ENCODE assay signal across 8 cellular contexts in the genomic region with DNA sequence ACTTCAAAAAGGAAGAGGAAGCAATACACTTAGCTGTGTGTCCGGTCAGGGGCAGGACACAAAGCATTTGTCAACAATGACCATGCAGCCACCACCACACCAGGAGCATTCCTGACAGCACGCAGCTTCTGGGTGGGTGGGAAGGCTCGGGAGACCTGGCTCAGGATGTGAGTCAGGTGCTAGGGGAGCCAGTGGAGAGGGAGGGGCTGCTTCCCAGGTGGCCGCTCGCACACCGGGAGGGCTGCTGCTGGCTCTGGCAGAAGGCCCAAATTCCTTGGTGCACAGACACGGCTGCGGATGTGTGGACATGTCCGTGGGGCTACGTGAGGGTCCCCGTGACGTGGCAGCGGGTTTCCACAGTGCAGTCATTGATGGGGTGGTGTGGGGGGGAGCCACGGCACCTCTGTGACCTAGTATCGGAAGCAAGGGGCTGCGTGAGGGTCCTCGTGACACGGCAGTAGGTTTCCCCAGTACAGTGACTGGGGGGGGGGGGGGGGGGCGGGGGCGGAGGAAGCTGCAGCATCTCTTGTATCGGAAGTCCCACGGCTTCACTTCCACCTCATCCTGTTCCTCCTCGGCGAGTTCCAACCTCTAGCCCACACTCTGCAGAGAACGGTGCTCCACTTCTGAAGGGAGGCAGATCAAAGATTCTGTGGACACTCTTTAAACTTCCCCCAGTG.
DNase-seq lines count a peak whose midpoint lies in the region; ATAC-seq, FAIRE-seq and TF ChIP-seq lines count a peak whose summit lies in the region.

No MANE protein-coding gene starts in this region.

- FAIRE-seq in H1 (lab: Jason Lieb, UNC) = no peak
- no peak for FAIRE-seq in pancreas (lab: Jason Lieb, UNC)

- H2AK5ac ChIP-seq in H1 (ENCODE audit: low read depth, low read length) = no peak overlapping the region

- H3K36me3 ChIP-seq in RWPE2 (ENCODE audit: low read depth) = peaks cover 13% of the 10 kb centered on the region
- H3K36me3 ChIP-seq in H1 (ENCODE audit: control insufficient read depth in 2 of 4, insufficient read depth in 4 of 4, low read length in 3 of 4) = no peaks in the 10 kb centered on the region
- H3K36me3 ChIP-seq in pancreas = no peaks in the 10 kb centered on the region
- no peaks in the 10 kb centered on the region; the same call in 1 of the 2 replicates for H3K36me3 ChIP-seq in HAP-1 (replicated peaks)

- no peaks in the 10 kb centered on the region for H3K27me3 ChIP-seq in RWPE2 (ENCODE audit: insufficient read depth, poor library complexity, severe bottlenecking)
- H3K27me3 ChIP-seq in H1 (replicated peaks in 1 of 4; ENCODE audit: control insufficient read depth in 3 of 4, extremely low read depth in 1 of 4, insufficient read depth in 3 of 4, low read length in 3 of 4) = no peaks in the 10 kb centered on the region
- no peaks in the 10 kb centered on the region for H3K27me3 ChIP-seq in pancreas
- no peaks in the 10 kb centered on the region for H3K27me3 ChIP-seq in HAP-1 (ENCODE audit: low read depth)

- H3K9me3 ChIP-seq in RWPE2 (ENCODE audit: severe bottlenecking) = no peaks in the 10 kb centered on the region
- no peaks in the 10 kb centered on the region for H3K9me3 ChIP-seq in H1 (ENCODE audit: insufficient read depth in 2 of 2, low read depth in 1 of 2, low read length in 1 of 2)
- no peaks in the 10 kb centered on the region for H3K9me3 ChIP-seq in pancreas
- no peaks in the 10 kb centered on the region for H3K9me3 ChIP-seq in HAP-1

- TF ChIP-seq POLR2A in H1 (IDR thresholded peaks at IDR 0.05; ENCODE audit: control extremely low read depth in 1 of 2, low read depth in 2 of 2, low read length in 2 of 2) = no peak

- peaks cover 31 to 52% of the 10 kb centered on the region in 2 experiments for H4K20me1 ChIP-seq in H1 (replicated peaks in 1 of 2; ENCODE audit: control insufficient read depth in 1 of 2, insufficient read depth in 2 of 2, low read length in 2 of 2)

- POLR2A ChIA-PET in H1 (lab: Charles Lee; ENCODE audit: partially characterized antibody) = interaction anchor here (0.9 to 1.4 kb wide), 2 partner anchors 161 to 178 kb away, joined by 3 to 4 read pairs; a partner anchor contains a TSS

- peaks cover 21% of the 10 kb centered on the region for H3K79me1 ChIP-seq in H1 (ENCODE audit: low read depth, low read length)

- peaks cover 3 to 99% of the 10 kb centered on the region in 2 experiments for H3K79me2 ChIP-seq in H1 (ENCODE audit: control insufficient read depth in 1 of 2, insufficient read depth in 2 of 2, low read length in 2 of 2)

- in situ Hi-C loops in HAP-1 (cut with MboI; ENCODE audit: low sequenced_read_pairs) = no loop called here

- H2AFZ ChIP-seq in H1 (ENCODE audit: low read length) = no peak overlapping the region

- CTCF ChIA-PET in H1 (lab: Charles Lee; ENCODE audit: partially characterized antibody) = interaction anchor here (0.7 to 1.3 kb wide), 3 partner anchors 22 to 44 kb away, joined by 3 to 4 read pairs (median 3); no protein-coding TSS in a partner anchor

- no peak overlapping the region for H4K91ac ChIP-seq in H1 (replicated peaks; ENCODE audit: insufficient read length, low read length)

- H2BK120ac ChIP-seq in H1 (replicated peaks; ENCODE audit: low read depth, low read length) = no peak overlapping the region

- peak overlapping the region; percentile 73 for H3K27ac ChIP-seq in RWPE2 (ENCODE audit: poor library complexity, severe bottlenecking)
- H3K27ac ChIP-seq in H1 (ENCODE audit: low read depth, low read length) = no peak overlapping the region
- H3K27ac ChIP-seq in pancreas = peak overlapping the region in 3 of 4 donors; percentile 33 to 42 (median 36)

- no peak for TF ChIP-seq CTCF in RWPE2 (IDR thresholded peaks at IDR 0.05; ENCODE audit: poor library complexity, severe bottlenecking)
- no peak for TF ChIP-seq CTCF in H1 (IDR thresholded peaks at IDR 0.05; ENCODE audit: control extremely low read depth in 1 of 3, insufficient read depth in 1 of 3, low read depth in 1 of 3, low read length in 3 of 3)
- TF ChIP-seq CTCF in pancreas (IDR thresholded peaks at IDR 0.05) = no peak

- no peak overlapping the region for H3K4me2 ChIP-seq in H1 (ENCODE audit: insufficient read depth in 1 of 2, low read depth in 2 of 2, low read length in 2 of 2)

- ATAC-seq in RWPE2 (ENCODE audit: low read depth) (peak; percentile 89), pancreas (peak; percentile 26 to 56 (median 46)), GM21367 (IDR thresholded peaks at IDR 0.05; ENCODE audit: unreplicated experiment) (no peak), HG02623 (IDR thresholded peaks at IDR 0.05; ENCODE audit: unreplicated experiment) (no peak)

- no peak overlapping the region for H3K14ac ChIP-seq in H1 (ENCODE audit: insufficient read length)

- no peak for TF ChIP-seq EP300 in H1 (IDR thresholded peaks at IDR 0.05; ENCODE audit: borderline replicate concordance in 1 of 2, low read depth in 2 of 2, low read length in 2 of 2)

- no peak overlapping the region for H3K56ac ChIP-seq in H1 (replicated peaks; ENCODE audit: insufficient read length, low read depth, low read length)

- H3K23ac ChIP-seq in H1 (ENCODE audit: insufficient read length) = no peak overlapping the region

- no peak overlapping the region for H4K8ac ChIP-seq in H1 (ENCODE audit: extremely low read depth, insufficient read depth, low read length)

- H2BK12ac ChIP-seq in H1 (ENCODE audit: low read depth, low read length) = no peak overlapping the region

- peaks cover 60% of the 10 kb centered on the region for H3K4me1 ChIP-seq in RWPE2 (ENCODE audit: insufficient read depth, poor library complexity, severe bottlenecking)
- H3K4me1 ChIP-seq in H1 (replicated peaks in 1 of 4; ENCODE audit: control insufficient read depth in 3 of 4, insufficient read depth in 4 of 4, low read length in 3 of 4) = peaks cover 5 to 27% (median 17%) of the 10 kb centered on the region in 4 experiments
- peaks cover 5 to 29% (median 8%) of the 10 kb centered on the region in 3 donors for H3K4me1 ChIP-seq in pancreas
- peaks cover 34% of the 10 kb centered on the region for H3K4me1 ChIP-seq in HAP-1

- no peak overlapping the region for H3K18ac ChIP-seq in H1 (ENCODE audit: extremely low read depth, low read length)

- no peak overlapping the region for H3K4ac ChIP-seq in H1 (replicated peaks; ENCODE audit: insufficient read length, low read depth, low read length)

- no peaks in the 10 kb centered on the region; the same call in 1 of the 2 replicates for H3K23me2 ChIP-seq in H1 (ENCODE audit: low read depth, low read length)

- DNase-seq in H4 (ENCODE audit: low spot score) (peak; percentile 80), RWPE2 (ENCODE audit: low spot score) (peak; percentile 97), H1 (ENCODE audit: low read depth in 1 of 2, low spot score in 2 of 2) (no peak), pancreas (peak; percentile 63 to 83 (median 69)), HAP-1 (ENCODE audit: low spot score in 2 of 2) (no peak), NCI-H748 treated with DMSO at 0.1 percent for 48 hours (lab: John Stamatoyannopoulos, UW) (no peak)

- no peak overlapping the region for H2BK20ac ChIP-seq in H1 (ENCODE audit: low read length)

- 93% methylated on average over 19 of the region's 25 CpGs; no CpG with 5 or more reads in 1 of the 2 experiments for WGBS in H1 (ENCODE audit: extremely low coverage in 1 of 2, insufficient coverage in 1 of 2, insufficient read length in 1 of 2, insufficient replicate concordance in 2 of 2, low coverage in 1 of 2, low lambda C conversion rate in 2 of 2, missing lambda C conversion rate in 1 of 2), 2 experiments
- 35 to 41% methylated on average over 23 of the region's 25 CpGs for WGBS in pancreas, 2 donors

- H3K4me3 ChIP-seq in RWPE2 (ENCODE audit: severe bottlenecking) (no peak overlapping the region), H1 (ENCODE audit: extremely low read depth in 1 of 4, insufficient read depth in 2 of 4, low read depth in 3 of 4, low read length in 4 of 4) (no peak overlapping the region), pancreas (no peak overlapping the region), HAP-1 (no peak overlapping the region)

- no peak overlapping the region for H3K9ac ChIP-seq in H1 (replicated peaks in 1 of 4; ENCODE audit: extremely low read depth in 1 of 4, low read depth in 3 of 4, low read length in 3 of 4)

- intact Hi-C loops in pancreas (cut with DNase I) = loop anchor here in 1 of 3 donors (10.0 kb wide), 1 partner anchor 174 kb away; a partner anchor contains a TSS

- H2BK5ac ChIP-seq in H1 (ENCODE audit: low read depth, low read length) = peak overlapping the region; percentile 60; the same call in 1 of the 2 replicates

- no peak overlapping the region for H4K5ac ChIP-seq in H1 (ENCODE audit: insufficient read length, low read depth, low read length)

- no peak for TF ChIP-seq RAD21 in H1 (IDR thresholded peaks at IDR 0.05 in 1 of 2, conservative IDR thresholded peaks at IDR 0.05 in 1 of 2; ENCODE audit: low read depth in 2 of 2, low read length in 2 of 2)

- H2BK15ac ChIP-seq in H1 (ENCODE audit: low read length) = no peak overlapping the region

TF ChIP-seq in H1, 55 proteins besides CTCF, POLR2A, EP300 and RAD21:
- TF ChIP-seq, protein P1, sequence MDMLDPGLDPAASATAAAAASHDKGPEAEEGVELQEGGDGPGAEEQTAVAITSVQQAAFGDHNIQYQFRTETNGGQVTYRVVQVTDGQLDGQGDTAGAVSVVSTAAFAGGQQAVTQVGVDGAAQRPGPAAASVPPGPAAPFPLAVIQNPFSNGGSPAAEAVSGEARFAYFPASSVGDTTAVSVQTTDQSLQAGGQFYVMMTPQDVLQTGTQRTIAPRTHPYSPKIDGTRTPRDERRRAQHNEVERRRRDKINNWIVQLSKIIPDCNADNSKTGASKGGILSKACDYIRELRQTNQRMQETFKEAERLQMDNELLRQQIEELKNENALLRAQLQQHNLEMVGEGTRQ (IDR thresholded peaks at IDR 0.05; ENCODE audit: low read length) = no peak
- 0 out of 2 replicates have a peak, but pooled peaks have one; percentile 58 for TF ChIP-seq EGR1 (IDR thresholded peaks at IDR 0.05; ENCODE audit: borderline replicate concordance, low read depth, low read length)
- TF ChIP-seq, protein P2, sequence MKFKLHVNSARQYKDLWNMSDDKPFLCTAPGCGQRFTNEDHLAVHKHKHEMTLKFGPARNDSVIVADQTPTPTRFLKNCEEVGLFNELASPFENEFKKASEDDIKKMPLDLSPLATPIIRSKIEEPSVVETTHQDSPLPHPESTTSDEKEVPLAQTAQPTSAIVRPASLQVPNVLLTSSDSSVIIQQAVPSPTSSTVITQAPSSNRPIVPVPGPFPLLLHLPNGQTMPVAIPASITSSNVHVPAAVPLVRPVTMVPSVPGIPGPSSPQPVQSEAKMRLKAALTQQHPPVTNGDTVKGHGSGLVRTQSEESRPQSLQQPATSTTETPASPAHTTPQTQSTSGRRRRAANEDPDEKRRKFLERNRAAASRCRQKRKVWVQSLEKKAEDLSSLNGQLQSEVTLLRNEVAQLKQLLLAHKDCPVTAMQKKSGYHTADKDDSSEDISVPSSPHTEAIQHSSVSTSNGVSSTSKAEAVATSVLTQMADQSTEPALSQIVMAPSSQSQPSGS (IDR thresholded peaks at IDR 0.05; ENCODE audit: low read length) = no peak

Comparison
In these comparisons a context has a peak if more than half of its experiments do, and no peak if none do; other contexts are left out.
1. DNase-seq: peak in H4 (single experiment), RWPE2 (single experiment) and pancreas (6 of 6); none in H1 (0 of 2), HAP-1 (0 of 2) and NCI-H748 treated with DMSO at 0.1 percent for 48 hours (single experiment).
2. ATAC-seq: peak in RWPE2 (single experiment) and pancreas (4 of 4); none in GM21367 (single experiment) and HG02623 (single experiment).